1 cellular context compared by ENCODE assay signal in the genomic region with DNA sequence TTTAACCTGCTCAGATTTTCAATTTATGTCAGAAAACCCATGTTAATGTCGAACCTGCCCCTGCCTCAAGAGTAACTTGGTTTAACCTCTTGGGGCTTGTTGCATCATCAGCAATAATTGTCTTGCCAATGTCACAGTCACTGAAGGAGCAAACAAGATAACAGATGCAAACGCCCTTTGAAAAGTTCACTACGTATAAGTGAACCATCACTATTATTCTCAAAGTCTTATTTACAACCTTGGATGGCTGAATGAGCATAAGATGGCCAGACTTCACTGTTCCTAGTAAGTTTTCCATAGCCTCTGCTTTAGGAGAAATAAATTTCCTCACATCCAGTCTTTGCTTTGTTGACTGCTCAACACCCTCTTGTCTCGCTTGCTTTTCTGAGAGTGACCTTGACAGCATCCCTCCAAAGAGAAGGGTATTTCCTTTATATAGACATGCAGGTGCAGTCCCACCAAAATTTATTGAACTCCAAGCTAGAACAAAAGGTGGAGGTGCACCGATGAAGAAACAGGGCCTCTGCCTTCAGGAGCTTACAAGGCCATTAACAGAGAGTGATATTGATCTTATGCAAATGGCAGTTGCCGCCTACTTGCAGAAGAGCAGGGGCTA.
A peak's percentile ranks its signal among the peaks of the same experiment; 100 is the strongest.
TF ChIP-seq lines count a peak whose summit lies in the region.

No MANE protein-coding gene starts in this region.

TF ChIP-seq in K562, 482 proteins besides CTCF, POLR2A, EP300 and RAD21 (continued from another document and continues in another):
- TF ChIP-seq NKRF (IDR thresholded peaks at IDR 0.05; ENCODE audit: borderline replicate concordance) (peak; percentile 43; the same call in 1 of the 2 replicates), ATF4 (CRISPR knock-in tag; IDR thresholded peaks at IDR 0.05) (peak; percentile 92), NCOR1 (IDR thresholded peaks at IDR 0.05) (peak; percentile 45; the same call in 1 of the 2 replicates), ZNF639 (CRISPR knock-in tag; conservative IDR thresholded peaks at IDR 0.05 in 1 of 2, IDR thresholded peaks at IDR 0.05 in 1 of 2) (no peak), NFIX (CRISPR knock-in tag; IDR thresholded peaks at IDR 0.05; ENCODE audit: low read depth) (no peak), EP400 (IDR thresholded peaks at IDR 0.05) (peak; percentile 29; the same call in 1 of the 2 replicates), ZNF695 (CRISPR knock-in tag; IDR thresholded peaks at IDR 0.05) (no peak), COPS2 (conservative IDR thresholded peaks at IDR 0.05) (no peak), ZNF165 (CRISPR knock-in tag; IDR thresholded peaks at IDR 0.05; ENCODE audit: borderline replicate concordance) (no peak), HMGN3 (IDR thresholded peaks at IDR 0.05; ENCODE audit: borderline replicate concordance, extremely low read depth, insufficient read length, low read depth, low read length) (no peak), DACH1 (IDR thresholded peaks at IDR 0.05; ENCODE audit: partially characterized antibody) (peak; percentile 39), ZBTB49 (CRISPR knock-in tag; IDR thresholded peaks at IDR 0.05; ENCODE audit: borderline replicate concordance) (no peak), DDX20 (tag; IDR thresholded peaks at IDR 0.05; ENCODE audit: low read depth) (peak; percentile 30; the same call in 1 of the 2 replicates), TAF9B (IDR thresholded peaks at IDR 0.05; ENCODE audit: partially characterized antibody) (no peak), CBFB (CRISPR knock-in tag; IDR thresholded peaks at IDR 0.05) (peak; percentile 80; the same call in 1 of the 2 replicates), OTX1 (CRISPR knock-in tag; IDR thresholded peaks at IDR 0.05) (0 out of 2 replicates have a peak, but pooled peaks have one; percentile 42), THRAP3 (IDR thresholded peaks at IDR 0.05; ENCODE audit: borderline replicate concordance) (no peak), SOX6 (IDR thresholded peaks at IDR 0.05) (peak; percentile 79), CHCHD3 (CRISPR knock-in tag; IDR thresholded peaks at IDR 0.05) (no peak), U2AF1 (optimal IDR thresholded peaks at IDR 0.05; ENCODE audit: low read depth, low read length) (no peak), RBM22 (IDR thresholded peaks at IDR 0.05; ENCODE audit: low read depth, low read length, poor library complexity, severe bottlenecking) (no peak), ZNF583 (CRISPR knock-in tag; IDR thresholded peaks at IDR 0.05) (0 out of 2 replicates have a peak, but pooled peaks have one; percentile 15), RBM39 (optimal IDR thresholded peaks at IDR 0.05; ENCODE audit: low read depth, low read length) (no peak), TEAD4 (IDR thresholded peaks at IDR 0.05; ENCODE audit: low read length) (peak; percentile 44), TEAD4 (CRISPR knock-in tag; IDR thresholded peaks at IDR 0.05; ENCODE audit: borderline replicate concordance) (no peak), HDAC6 (IDR thresholded peaks at IDR 0.05; ENCODE audit: low read depth, low read length) (no peak), ZBTB11 (CRISPR knock-in tag; IDR thresholded peaks at IDR 0.05) (no peak), ZNF699 (CRISPR knock-in tag; IDR thresholded peaks at IDR 0.05; ENCODE audit: insufficient replicate concordance) (no peak), MBD1 (CRISPR knock-in tag; IDR thresholded peaks at IDR 0.05) (0 out of 2 replicates have a peak, but pooled peaks have one; percentile 25), ATF1 (CRISPR knock-in tag; IDR thresholded peaks at IDR 0.05) (no peak), ATF1 (tag; IDR thresholded peaks at IDR 0.05) (no peak; the same call in 1 of the 2 replicates), SP1 (CRISPR knock-in tag; IDR thresholded peaks at IDR 0.05) (no peak), EGR1 (conservative IDR thresholded peaks at IDR 0.05) (no peak; the same call in 1 of the 2 replicates), ZNF512 (tag; IDR thresholded peaks at IDR 0.05) (no peak), RBM34 (IDR thresholded peaks at IDR 0.05; ENCODE audit: borderline replicate concordance, insufficient read depth, low read length) (no peak), ELF2 (CRISPR knock-in tag; IDR thresholded peaks at IDR 0.05) (no peak)
- TF ChIP-seq, protein P1, sequence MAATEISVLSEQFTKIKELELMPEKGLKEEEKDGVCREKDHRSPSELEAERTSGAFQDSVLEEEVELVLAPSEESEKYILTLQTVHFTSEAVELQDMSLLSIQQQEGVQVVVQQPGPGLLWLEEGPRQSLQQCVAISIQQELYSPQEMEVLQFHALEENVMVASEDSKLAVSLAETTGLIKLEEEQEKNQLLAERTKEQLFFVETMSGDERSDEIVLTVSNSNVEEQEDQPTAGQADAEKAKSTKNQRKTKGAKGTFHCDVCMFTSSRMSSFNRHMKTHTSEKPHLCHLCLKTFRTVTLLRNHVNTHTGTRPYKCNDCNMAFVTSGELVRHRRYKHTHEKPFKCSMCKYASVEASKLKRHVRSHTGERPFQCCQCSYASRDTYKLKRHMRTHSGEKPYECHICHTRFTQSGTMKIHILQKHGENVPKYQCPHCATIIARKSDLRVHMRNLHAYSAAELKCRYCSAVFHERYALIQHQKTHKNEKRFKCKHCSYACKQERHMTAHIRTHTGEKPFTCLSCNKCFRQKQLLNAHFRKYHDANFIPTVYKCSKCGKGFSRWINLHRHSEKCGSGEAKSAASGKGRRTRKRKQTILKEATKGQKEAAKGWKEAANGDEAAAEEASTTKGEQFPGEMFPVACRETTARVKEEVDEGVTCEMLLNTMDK (IDR thresholded peaks at IDR 0.05; ENCODE audit: borderline replicate concordance, insufficient read depth, low read depth, low read length, poor library complexity, severe bottlenecking): no peak
- TF ChIP-seq, protein P2, sequence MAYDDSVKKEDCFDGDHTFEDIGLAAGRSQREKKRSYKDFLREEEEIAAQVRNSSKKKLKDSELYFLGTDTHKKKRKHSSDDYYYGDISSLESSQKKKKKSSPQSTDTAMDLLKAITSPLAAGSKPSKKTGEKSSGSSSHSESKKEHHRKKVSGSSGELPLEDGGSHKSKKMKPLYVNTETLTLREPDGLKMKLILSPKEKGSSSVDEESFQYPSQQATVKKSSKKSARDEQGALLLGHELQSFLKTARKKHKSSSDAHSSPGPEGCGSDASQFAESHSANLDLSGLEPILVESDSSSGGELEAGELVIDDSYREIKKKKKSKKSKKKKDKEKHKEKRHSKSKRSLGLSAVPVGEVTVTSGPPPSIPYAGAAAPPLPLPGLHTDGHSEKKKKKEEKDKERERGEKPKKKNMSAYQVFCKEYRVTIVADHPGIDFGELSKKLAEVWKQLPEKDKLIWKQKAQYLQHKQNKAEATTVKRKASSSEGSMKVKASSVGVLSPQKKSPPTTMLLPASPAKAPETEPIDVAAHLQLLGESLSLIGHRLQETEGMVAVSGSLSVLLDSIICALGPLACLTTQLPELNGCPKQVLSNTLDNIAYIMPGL (CRISPR knock-in tag; IDR thresholded peaks at IDR 0.05): 0 out of 2 replicates have a peak, but pooled peaks have one; percentile 83
- TF ChIP-seq, protein P3, sequence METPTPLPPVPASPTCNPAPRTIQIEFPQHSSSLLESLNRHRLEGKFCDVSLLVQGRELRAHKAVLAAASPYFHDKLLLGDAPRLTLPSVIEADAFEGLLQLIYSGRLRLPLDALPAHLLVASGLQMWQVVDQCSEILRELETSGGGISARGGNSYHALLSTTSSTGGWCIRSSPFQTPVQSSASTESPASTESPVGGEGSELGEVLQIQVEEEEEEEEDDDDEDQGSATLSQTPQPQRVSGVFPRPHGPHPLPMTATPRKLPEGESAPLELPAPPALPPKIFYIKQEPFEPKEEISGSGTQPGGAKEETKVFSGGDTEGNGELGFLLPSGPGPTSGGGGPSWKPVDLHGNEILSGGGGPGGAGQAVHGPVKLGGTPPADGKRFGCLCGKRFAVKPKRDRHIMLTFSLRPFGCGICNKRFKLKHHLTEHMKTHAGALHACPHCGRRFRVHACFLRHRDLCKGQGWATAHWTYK (CRISPR knock-in tag; IDR thresholded peaks at IDR 0.05): peak; percentile 77; the same call in 1 of the 2 replicates
